In the genomic region with DNA sequence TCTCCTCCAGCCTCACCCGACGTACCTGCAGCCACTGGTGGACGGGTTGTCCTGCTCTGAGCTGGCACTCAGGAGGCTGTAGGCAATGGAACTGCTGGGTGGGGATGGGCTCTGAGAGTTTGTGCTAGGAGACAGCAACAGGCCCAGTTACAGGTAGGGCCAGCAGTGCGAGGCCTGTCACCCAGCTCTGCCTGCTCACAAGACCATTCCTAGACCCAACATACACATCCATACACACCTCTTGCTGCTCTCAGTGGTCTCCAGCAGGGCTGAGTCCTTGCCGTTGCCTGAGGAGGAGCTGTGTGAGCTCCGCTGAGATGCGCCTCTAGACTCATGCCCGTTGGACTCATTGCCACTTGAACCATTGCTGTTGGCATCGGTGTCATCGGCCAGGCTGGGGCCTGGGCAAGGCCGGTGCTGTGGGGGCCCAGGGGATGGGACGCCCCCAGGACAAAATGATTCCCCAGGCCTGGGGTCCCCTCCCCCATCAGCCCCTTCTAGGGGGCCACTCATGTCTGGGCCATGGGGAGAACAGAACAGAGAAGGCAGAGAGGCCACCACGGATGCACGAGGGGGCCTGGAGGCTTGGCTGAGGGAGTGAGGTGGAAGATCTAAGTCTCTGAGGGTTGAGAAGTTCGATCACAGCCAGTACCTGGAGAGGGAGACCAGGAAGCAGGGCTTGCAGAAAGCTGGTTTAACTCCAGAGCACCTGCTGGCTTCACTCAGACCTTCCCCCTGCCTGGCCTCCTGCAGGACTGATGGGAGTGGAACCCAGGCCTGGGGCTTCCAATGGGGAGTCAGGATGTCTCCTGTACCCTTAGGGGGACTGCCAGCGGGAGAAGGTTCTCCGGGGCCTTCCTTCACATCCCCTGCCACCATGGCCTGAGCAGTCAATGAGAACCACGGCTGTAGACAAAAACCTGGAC, we compare ENCODE assay signal across 6 cellular contexts. TPM values are rescaled to one million over a fixed set of nuclear protein-coding genes. Genes with fewer than 3 reads are reported as not detected.
DNase-seq lines count a peak whose midpoint lies in the region; ATAC-seq, FAIRE-seq and TF ChIP-seq lines count a peak whose summit lies in the region.

No MANE protein-coding gene starts in this region.

- no peak overlapping the region for H3K9ac ChIP-seq in iPS-15b (ENCODE audit: low read depth, low read length)

- peaks cover 2% of the 10 kb centered on the region for H3K27me3 ChIP-seq in iPS-15b (ENCODE audit: control insufficient read depth, insufficient read depth, low read length)

- H3K4me3 ChIP-seq in A549: no peak overlapping the region
- H3K4me3 ChIP-seq in NB4 (ENCODE audit: low read depth, low read length): peak overlapping the region; percentile 74
- peak overlapping the region; percentile 91 for H3K4me3 ChIP-seq in iPS-15b (ENCODE audit: low read depth, low read length)

- peaks cover 37% of the 10 kb centered on the region for H3K4me1 ChIP-seq in A549
- peaks cover 14% of the 10 kb centered on the region for H3K4me1 ChIP-seq in iPS-15b (ENCODE audit: control insufficient read depth, insufficient read depth, low read length)

- WGBS in A549 (ENCODE audit: missing lambda C conversion rate): 93% methylated on average over 18 of the region's 18 CpGs

- peaks cover 43% of the 10 kb centered on the region for H3K36me3 ChIP-seq in iPS-15b (ENCODE audit: control insufficient read depth, insufficient read depth, low read length)

- no peak for TF ChIP-seq EP300 in A549 (IDR thresholded peaks at IDR 0.05)

- DNase-seq in A549 (ENCODE audit: low read depth in 1 of 2, low spot score in 1 of 2) (no peak), NB4 (ENCODE audit: low read depth) (no peak), SKM-1 (lab: John Stamatoyannopoulos, UW; ENCODE audit: unreplicated experiment) (no peak), glomerular visceral epithelial cell (ENCODE audit: extremely low spot score) (no peak)
- DNase-seq in effector CD8-positive, alpha-beta T cell (lab: John Stamatoyannopoulos, UW): no peak

- no peak for TF ChIP-seq CTCF in A549 (IDR thresholded peaks at IDR 0.05)
- TF ChIP-seq CTCF in NB4 (IDR thresholded peaks at IDR 0.05; ENCODE audit: low read depth, low read length): no peak

- H3K9me3 ChIP-seq in A549 (no peaks in the 10 kb centered on the region), iPS-15b (ENCODE audit: control insufficient read depth, insufficient read depth, low read length) (no peaks in the 10 kb centered on the region)

- CTCF ChIA-PET in A549 (lab: Yijun Ruan, JAX): interaction anchor here (1.2 to 26.5 kb wide), 5 partner anchors 3 to 71 kb away, joined by 4 to 601 read pairs (median 4); partner anchors contain the start of genes PER1 and VAMP2

- POLR2A ChIA-PET in A549 (lab: Yijun Ruan, JAX): no interaction called here

- H3K4me2 ChIP-seq in A549: peak overlapping the region; percentile 78; the same call in 1 of the 3 replicates

- no peak for FAIRE-seq in A549 (lab: Jason Lieb, UNC)

- no peak for TF ChIP-seq RAD21 in A549 (conservative IDR thresholded peaks at IDR 0.05 in 1 of 2, IDR thresholded peaks at IDR 0.05 in 1 of 2)

- no peak for TF ChIP-seq POLR2A in A549 (IDR thresholded peaks at IDR 0.05; ENCODE audit: low read length)
- TF ChIP-seq POLR2A in NB4 (IDR thresholded peaks at IDR 0.05; ENCODE audit: extremely low read depth, insufficient read length): no peak

- no peak overlapping the region; a peak in 1 of 6 replicates for H3K27ac ChIP-seq in A549

- ATAC-seq in A549: no peak

TF ChIP-seq in A549, 52 proteins besides CTCF, POLR2A, EP300 and RAD21 (continues in another document):
- TF ChIP-seq RCOR1 (IDR thresholded peaks at IDR 0.05; ENCODE audit: low read depth, low read length) (no peak), NFE2L2 (conservative IDR thresholded peaks at IDR 0.05; ENCODE audit: low read length) (no peak), CBX2 (IDR thresholded peaks at IDR 0.05; ENCODE audit: borderline replicate concordance, low read depth) (no peak), REST (IDR thresholded peaks at IDR 0.05) (no peak), POLR2AphosphoS2 (conservative IDR thresholded peaks at IDR 0.05; ENCODE audit: low read length) (no peak; the same call in 1 of the 2 replicates), HEYL (CRISPR knock-in tag; IDR thresholded peaks at IDR 0.05) (no peak), ESRRA (IDR thresholded peaks at IDR 0.05; ENCODE audit: borderline replicate concordance, low read length) (no peak), PHF8 (IDR thresholded peaks at IDR 0.05; ENCODE audit: borderline replicate concordance, low read depth) (no peak), ZFP36 (IDR thresholded peaks at IDR 0.05; ENCODE audit: borderline replicate concordance, partially characterized antibody) (no peak), RFX5 (IDR thresholded peaks at IDR 0.05) (no peak), RARB (CRISPR knock-in tag; IDR thresholded peaks at IDR 0.05) (no peak), BHLHE40 (IDR thresholded peaks at IDR 0.05; ENCODE audit: low read depth, low read length) (no peak), E2F6 (IDR thresholded peaks at IDR 0.05; ENCODE audit: borderline replicate concordance, low read depth) (no peak), TP53 (CRISPR knock-in tag; IDR thresholded peaks at IDR 0.05) (no peak), MAFK (IDR thresholded peaks at IDR 0.05; ENCODE audit: partially characterized antibody) (no peak)

RNA-seq across cellular contexts. Expression of gene PER1, which starts 1.7 kb away (rescaled TPM):
- 5.5 and 5.6 TPM in 2 replicates for polyA plus RNA-seq in A549 (2011; rRNA removed)
- polyA plus RNA-seq in A549 (2012; cell fraction: cytosol; rRNA removed): 7.4 and 10.9 TPM in 2 replicates
- 53.8 and 57.6 TPM in 2 replicates for polyA plus RNA-seq in A549 (2012; cell fraction: nucleus; rRNA removed)
- polyA plus RNA-seq in A549 (2017; fragmentation: RNase III; extraction: RNeasy Plus Mini Kit Qiagen cat#74134 plus additional on column Dnase treatment): 6.8 to 8.7 TPM (median 8.4 TPM) in 3 replicates
- polyA minus RNA-seq in A549 (2011; rRNA and poly(A)+ RNA removed): 13.7 and 34.7 TPM in 2 replicates

RNA-seq across cellular contexts. Expression of gene VAMP2, which starts 12.3 kb away (rescaled TPM):
- polyA plus RNA-seq in A549 (2011; rRNA removed) (21.7 and 24.7 TPM in 2 replicates), A549 (2017; fragmentation: RNase III; extraction: RNeasy Plus Mini Kit Qiagen cat#74134 plus additional on column Dnase treatment) (19.2 to 23.3 TPM (median 19.3 TPM) in 3 replicates)
- polyA plus RNA-seq in A549 (2012; cell fraction: cytosol; rRNA removed): 20.5 and 26.1 TPM in 2 replicates
- 23.5 and 36.3 TPM in 2 replicates for polyA plus RNA-seq in A549 (2012; cell fraction: nucleus; rRNA removed)
- 8.5 and 9.5 TPM in 2 replicates for polyA minus RNA-seq in A549 (2011; rRNA and poly(A)+ RNA removed)

RNA-seq across cellular contexts. Expression of gene TMEM107, which starts 25.7 kb away (rescaled TPM):
- polyA plus RNA-seq in A549 (2011; rRNA removed) (21.8 and 22.8 TPM in 2 replicates), A549 (2017; fragmentation: RNase III; extraction: RNeasy Plus Mini Kit Qiagen cat#74134 plus additional on column Dnase treatment) (16.0 to 19.2 TPM (median 17.0 TPM) in 3 replicates)
- 27.0 and 28.5 TPM in 2 replicates for polyA plus RNA-seq in A549 (2012; cell fraction: cytosol; rRNA removed)
- polyA plus RNA-seq in A549 (2012; cell fraction: nucleus; rRNA removed): 17.3 and 18.3 TPM in 2 replicates
- 94.8 and 135 TPM in 2 replicates for polyA minus RNA-seq in A549 (2011; rRNA and poly(A)+ RNA removed)

RNA-seq across cellular contexts. Expression of gene HES7, which starts 26.6 kb away (rescaled TPM):
- polyA plus RNA-seq in A549 (2011; rRNA removed) (0.56 and 0.58 TPM in 2 replicates), A549 (2017; fragmentation: RNase III; extraction: RNeasy Plus Mini Kit Qiagen cat#74134 plus additional on column Dnase treatment) (0.67 to 1.4 TPM (median 0.72 TPM) in 3 replicates)
- 1.9 and 2.5 TPM in 2 replicates for polyA plus RNA-seq in A549 (2012; cell fraction: cytosol; rRNA removed)
- 5.0 and 10.2 TPM in 2 replicates for polyA plus RNA-seq in A549 (2012; cell fraction: nucleus; rRNA removed)
- polyA minus RNA-seq in A549 (2011; rRNA and poly(A)+ RNA removed): 0.24 and 0.50 TPM in 2 replicates

RNA-seq across cellular contexts. Expression of gene ALOXE3, which starts 32.1 kb away (rescaled TPM):
- 0.35 and 0.58 TPM in 2 replicates for polyA plus RNA-seq in A549 (2011; rRNA removed)
- 0.50 and 0.57 TPM in 2 replicates for polyA plus RNA-seq in A549 (2012; cell fraction: cytosol; rRNA removed)
- 1.5 TPM in 2 replicates for polyA plus RNA-seq in A549 (2012; cell fraction: nucleus; rRNA removed)
- polyA plus RNA-seq in A549 (2017; fragmentation: RNase III; extraction: RNeasy Plus Mini Kit Qiagen cat#74134 plus additional on column Dnase treatment): 0.40 to 0.51 TPM (median 0.46 TPM) in 3 replicates
- polyA minus RNA-seq in A549 (2011; rRNA and poly(A)+ RNA removed): 0.63 and 0.74 TPM in 2 replicates
